In the genomic region with DNA sequence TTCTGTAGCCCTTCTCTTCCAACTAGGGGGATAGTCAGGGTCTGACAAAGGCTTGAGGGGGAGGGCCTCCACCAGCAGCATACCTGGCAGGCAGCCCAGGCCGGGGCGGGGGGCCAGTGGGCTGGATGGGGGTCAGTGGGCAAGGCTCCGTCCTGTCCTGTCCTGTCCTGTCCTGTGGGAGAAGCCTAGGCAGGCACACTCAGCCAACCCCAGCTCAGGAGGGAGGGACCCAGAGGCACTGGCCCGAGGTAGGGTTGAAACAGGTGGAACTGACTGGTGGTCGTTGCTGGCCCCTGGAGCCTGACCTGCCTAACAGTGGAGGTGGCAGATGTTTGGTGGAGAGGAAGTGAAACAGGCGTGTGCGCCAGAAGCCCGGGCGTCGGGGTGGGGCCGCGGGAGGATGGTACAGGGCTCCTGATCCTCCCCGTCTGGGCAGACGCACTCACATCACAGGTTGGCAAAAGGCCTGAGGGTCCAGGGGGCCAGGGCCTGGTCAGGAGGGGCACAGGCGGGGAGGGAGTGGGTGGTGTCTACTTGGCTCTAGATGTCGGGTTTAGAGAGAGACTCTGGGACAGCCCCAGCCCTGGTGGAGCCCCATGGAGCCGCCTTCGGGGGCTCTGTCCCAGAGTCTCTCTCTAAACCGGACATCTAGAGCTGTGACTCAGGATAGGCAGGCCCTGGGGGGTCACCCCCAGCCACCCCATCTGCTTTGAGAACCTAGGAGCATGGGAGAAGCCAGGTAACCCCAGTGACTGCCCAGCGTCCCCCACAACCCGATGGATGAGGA, we compare ENCODE assay signal across 8 cellular contexts. TPM values are rescaled to one million over a fixed set of nuclear protein-coding genes. Genes with fewer than 3 reads are reported as not detected.
A peak's percentile ranks its signal among the peaks of the same experiment; 100 is the strongest.
DNase-seq lines count a peak whose midpoint lies in the region; ATAC-seq and TF ChIP-seq lines count a peak whose summit lies in the region.

No MANE protein-coding gene starts in this region.

- H3K4me3 Mint-ChIP-seq in activated CD4-positive, alpha-beta T cell treated with anti-CD3 and anti-CD28 coated beads for 36 hours = peak overlapping the region; percentile 21
- H3K4me3 Mint-ChIP-seq in activated B cell treated with CpG ODN at 0.5 μM for 24 hours = peak overlapping the region; percentile 85
- H3K4me3 Mint-ChIP-seq in mesothelial cell of epicardium = no peak overlapping the region

- H3K27me3 Mint-ChIP-seq in activated CD4-positive, alpha-beta T cell treated with anti-CD3 and anti-CD28 coated beads for 36 hours = no peaks in the 10 kb centered on the region
- H3K27me3 Mint-ChIP-seq in activated B cell treated with CpG ODN at 0.5 μM for 24 hours (no peaks in the 10 kb centered on the region), mesothelial cell of epicardium (ENCODE audit: low read depth) (no peaks in the 10 kb centered on the region)

- no peaks in the 10 kb centered on the region for H3K9me3 Mint-ChIP-seq in activated CD4-positive, alpha-beta T cell treated with anti-CD3 and anti-CD28 coated beads for 36 hours (ENCODE audit: low read depth)
- H3K9me3 Mint-ChIP-seq in activated B cell treated with CpG ODN at 0.5 μM for 24 hours (no peaks in the 10 kb centered on the region), mesothelial cell of epicardium (no peaks in the 10 kb centered on the region)

- peak; percentile 51 for ATAC-seq in activated CD4-positive, alpha-beta T cell treated with anti-CD3 and anti-CD28 coated beads for 36 hours
- ATAC-seq in HG03045 (IDR thresholded peaks at IDR 0.05; ENCODE audit: unreplicated experiment) (peak; percentile 44), activated B cell treated with CpG ODN at 0.5 μM for 24 hours (ENCODE audit: low read depth) (peak; percentile 81)

- CTCF ChIA-PET in activated CD4-positive, alpha-beta T cell treated with anti-CD3 and anti-CD28 coated beads for 36 hours (lab: Charles Lee) = interaction anchor here (0.6 to 1.9 kb wide), 2 partner anchors 24 to 171 kb away, joined by 3 to 6 read pairs; no protein-coding TSS in a partner anchor
- CTCF ChIA-PET in activated B cell treated with CpG ODN at 0.5 μM for 24 hours (lab: Charles Lee) = interaction anchor here (2.7 kb wide), 2 partner anchors 24 kb away, joined by 11 to 14 read pairs; no protein-coding TSS in a partner anchor

- TF ChIP-seq CTCF in activated B cell treated with CpG ODN at 0.5 μM for 24 hours (IDR thresholded peaks at IDR 0.05) (no peak), mesothelial cell of epicardium (IDR thresholded peaks at IDR 0.05; ENCODE audit: unreplicated experiment) (no peak)

- intact Hi-C loops in activated CD4-positive, alpha-beta T cell treated with anti-CD3 and anti-CD28 coated beads for 36 hours (cut with DNase I, micrococcal nuclease) = no loop called here
- intact Hi-C loops in activated B cell treated with CpG ODN at 0.5 μM for 24 hours (cut with micrococcal nuclease) = loop anchor here (1.0 to 2.0 kb wide), 10 partner anchors 8 to 438 kb away; partner anchors contain the start of gene TBC1D22A

- peaks cover 26% of the 10 kb centered on the region for H3K4me1 Mint-ChIP-seq in activated CD4-positive, alpha-beta T cell treated with anti-CD3 and anti-CD28 coated beads for 36 hours
- H3K4me1 Mint-ChIP-seq in activated B cell treated with CpG ODN at 0.5 μM for 24 hours (peaks cover 86% of the 10 kb centered on the region), mesothelial cell of epicardium (peaks cover 38% of the 10 kb centered on the region)

- POLR2A ChIA-PET in activated CD4-positive, alpha-beta T cell treated with anti-CD3 and anti-CD28 coated beads for 36 hours (lab: Charles Lee) = interaction anchor here (0.6 kb wide), 1 partner anchor 91 kb away, joined by 3 read pairs; no protein-coding TSS in a partner anchor
- POLR2A ChIA-PET in activated B cell treated with CpG ODN at 0.5 μM for 24 hours (lab: Charles Lee) = interaction anchor here (0.6 to 4.3 kb wide), 20 partner anchors 9 to 968 kb away, joined by 3 to 44 read pairs (median 4); partner anchors contain the start of genes TBC1D22A and TRMU

- peak; percentile 54 for DNase-seq in activated CD4-positive, alpha-beta T cell treated with anti-CD3 and anti-CD28 coated beads for 36 hours
- no peak for DNase-seq in activated CD4-positive, alpha-beta T cell treated with anti-CD3 and anti-CD28 coated beads for 4 hours
- DNase-seq in activated B cell treated with CpG ODN at 0.5 μM for 24 hours (peak; percentile 77), mesothelial cell of epicardium (ENCODE audit: low spot score in 2 of 2, unreplicated experiment in 2 of 2) (no peak), RKO (ENCODE audit: low spot score) (no peak), NCI-H510A (lab: John Stamatoyannopoulos, UW) (no peak), AG08396 (ENCODE audit: low spot score) (no peak)

- no peaks in the 10 kb centered on the region for H3K36me3 Mint-ChIP-seq in activated CD4-positive, alpha-beta T cell treated with anti-CD3 and anti-CD28 coated beads for 36 hours (ENCODE audit: low read depth)
- H3K36me3 Mint-ChIP-seq in activated B cell treated with CpG ODN at 0.5 μM for 24 hours (ENCODE audit: low read depth) (no peaks in the 10 kb centered on the region), mesothelial cell of epicardium (no peaks in the 10 kb centered on the region)

- H3K27ac Mint-ChIP-seq in activated CD4-positive, alpha-beta T cell treated with anti-CD3 and anti-CD28 coated beads for 36 hours = peak overlapping the region; percentile 72
- H3K27ac Mint-ChIP-seq in activated B cell treated with CpG ODN at 0.5 μM for 24 hours (peak overlapping the region; percentile 98), mesothelial cell of epicardium (peak overlapping the region; percentile 33)

RNA-seq across cellular contexts. Expression of gene GRAMD4, which starts 32.5 kb away (rescaled TPM):
- 10 to 100 TPM; 25.7 to 40.7 TPM for total RNA-seq in activated CD4-positive, alpha-beta T cell treated with anti-CD3 and anti-CD28 coated beads for 36 hours
- total RNA-seq in activated B cell treated with CpG ODN at 0.5 μM for 24 hours (39.3 and 45.6 TPM in 2 replicates), mesothelial cell of epicardium (58.3 to 63.0 TPM (median 60.5 TPM) in 3 replicates)

RNA-seq across cellular contexts. Expression of gene CELSR1, which starts 50.3 kb away (rescaled TPM):
- total RNA-seq in activated CD4-positive, alpha-beta T cell treated with anti-CD3 and anti-CD28 coated beads for 36 hours = under 1 TPM; 0.43 to 0.46 TPM
- total RNA-seq in activated B cell treated with CpG ODN at 0.5 μM for 24 hours = 9.0 and 12.3 TPM in 2 replicates
- total RNA-seq in mesothelial cell of epicardium = 17.8 to 18.8 TPM (median 18.4 TPM) in 3 replicates

Comparison
In these comparisons a context has a peak if more than half of its experiments do, and no peak if none do; other contexts are left out.
1. DNase-seq: peak in activated CD4-positive, alpha-beta T cell treated with anti-CD3 and anti-CD28 coated beads for 36 hours (single experiment) and activated B cell treated with CpG ODN at 0.5 μM for 24 hours (single experiment); none in activated CD4-positive, alpha-beta T cell treated with anti-CD3 and anti-CD28 coated beads for 4 hours (0 of 2), mesothelial cell of epicardium (0 of 2), RKO (single experiment), NCI-H510A (single experiment) and AG08396 (single experiment).
2. H3K27ac Mint-ChIP-seq: peak in every context shown above with its lines; median percentile 98 in activated B cell treated with CpG ODN at 0.5 μM for 24 hours; 72 in activated CD4-positive, alpha-beta T cell treated with anti-CD3 and anti-CD28 coated beads for 36 hours; 33 in mesothelial cell of epicardium.
3. Peak in every context shown above with its lines, with median percentiles within 50 percentile points of each other: ATAC-seq.